ENCODE assay signal across 8 cellular contexts in genomic region chr18:74551936-74552555, GRCh38. TPM values are rescaled to one million over a fixed set of nuclear protein-coding genes. Genes with fewer than 3 reads are reported as not detected.
DNase-seq lines count a peak whose midpoint lies in the region; ATAC-seq, FAIRE-seq and TF ChIP-seq lines count a peak whose summit lies in the region.

No MANE protein-coding gene starts in this region.

- DNase-seq in D721Med (ENCODE audit: insufficient read length, low spot score) (peak; percentile 99), HT-29 (ENCODE audit: low spot score) (peak; percentile 87), NOMO-1 treated with dmso at 0.1 percent for 144 hours (lab: John Stamatoyannopoulos, UW; ENCODE audit: unreplicated experiment) (peak; percentile 79), endothelial cell (ENCODE audit: low spot score) (peak; percentile 77), middle frontal gyrus (ENCODE audit: extremely low spot score, low spot score) (peak; percentile 77)
- DNase-seq in activated CD8-positive, alpha-beta memory T cell treated with anti-CD3 and anti-CD28 coated beads for 48 hours (ENCODE audit: low read depth in 2 of 3, low spot score in 2 of 3): peak; percentile 8 to 55 (median 29)
- DNase-seq in stimulated activated CD8-positive, alpha-beta memory T cell treated with anti-CD3 and anti-CD28 coated beads, Interleukin-4, amount 100 ng/mL, for 48 hours: peak; percentile 88

- H3K27ac Mint-ChIP-seq in endothelial cell (ENCODE audit: unreplicated experiment): no peak overlapping the region

- TF ChIP-seq CTCF in D721Med (IDR thresholded peaks at IDR 0.05; ENCODE audit: insufficient read depth, missing control alignments): peak; percentile 79
- TF ChIP-seq CTCF in endothelial cell (IDR thresholded peaks at IDR 0.05; ENCODE audit: unreplicated experiment): peak; percentile 77

- peak; percentile 99 for ATAC-seq in GM21390 (IDR thresholded peaks at IDR 0.05; ENCODE audit: unreplicated experiment)

- no peak overlapping the region for H3K4me3 Mint-ChIP-seq in endothelial cell (ENCODE audit: unreplicated experiment)

- H3K36me3 Mint-ChIP-seq in endothelial cell (ENCODE audit: low read depth, unreplicated experiment): peaks cover 7% of the 10 kb centered on the region

- peaks cover 11% of the 10 kb centered on the region for H3K9me3 Mint-ChIP-seq in endothelial cell (ENCODE audit: unreplicated experiment)

- no peaks in the 10 kb centered on the region for H3K4me1 Mint-ChIP-seq in endothelial cell (ENCODE audit: unreplicated experiment)

- FAIRE-seq in D721Med (lab: Jason Lieb, UNC): peak; percentile 100

- peaks cover 4% of the 10 kb centered on the region for H3K27me3 Mint-ChIP-seq in endothelial cell (ENCODE audit: unreplicated experiment)

RNA-seq across cellular contexts. Expression of gene CNDP1, which starts 17.7 kb away (rescaled TPM):
- total RNA-seq in HT-29 (2014; rRNA removed; shearing (Covaris generic)): not detected in 2 replicates
- not detected for total RNA-seq in endothelial cell (ENCODE audit: unreplicated experiment)

RNA-seq across cellular contexts. Expression of gene ZNF407, which starts 45.6 kb away (rescaled TPM):
- 8.4 and 10.1 TPM in 2 replicates for total RNA-seq in HT-29 (2014; rRNA removed; shearing (Covaris generic))
- 16.8 TPM for total RNA-seq in endothelial cell (ENCODE audit: unreplicated experiment)

RNA-seq across cellular contexts. Expression of gene CNDP2, which starts 55.9 kb away (rescaled TPM):
- total RNA-seq in HT-29 (2014; rRNA removed; shearing (Covaris generic)): 50.5 and 57.7 TPM in 2 replicates
- total RNA-seq in endothelial cell (ENCODE audit: unreplicated experiment): 113 TPM

Comparison
In these comparisons a context has a peak if more than half of its experiments do, and no peak if none do; other contexts are left out.
1. Peak in every context shown above with its lines: DNase-seq and ATAC-seq.
2. DNase-seq: peak in every context shown above with its lines; median percentile 99 in D721Med; 88 in stimulated activated CD8-positive, alpha-beta memory T cell treated with anti-CD3 and anti-CD28 coated beads, Interleukin-4, amount 100 ng/mL, for 48 hours; 87 in HT-29; 79 in NOMO-1 treated with dmso at 0.1 percent for 144 hours; 77 in endothelial cell; 77 in middle frontal gyrus; 29 in activated CD8-positive, alpha-beta memory T cell treated with anti-CD3 and anti-CD28 coated beads for 48 hours.